ENCODE assay signal across 16 cellular contexts in genomic region chr2:24313744-24314632, GRCh38. TPM values are rescaled to one million over a fixed set of nuclear protein-coding genes. Genes with fewer than 3 reads are reported as not detected.
DNase-seq lines count a peak whose midpoint lies in the region; ATAC-seq and TF ChIP-seq lines count a peak whose summit lies in the region.
"Had no signal": no experiment of that assay in that cellular context is flagged by ENCODE, and none has a peak within 500 bp of the region (broad histone marks: within the 10 kb centered on the region; RNA-seq: fewer than 3 reads in every experiment).

No MANE protein-coding gene starts in this region.

- peaks cover 6% of the 10 kb centered on the region for H3K4me1 ChIP-seq in lower lobe of right lung
- H3K4me1 ChIP-seq: neural progenitor cell had no signal

- TF ChIP-seq CTCF in lower lobe of right lung (IDR thresholded peaks at IDR 0.05): no peak

- no peaks in the 10 kb centered on the region for H3K9me3 Mint-ChIP-seq in activated naive CD4-positive, alpha-beta T cell treated with anti-CD3 and anti-CD28 coated beads, Interleukin-2, amount 50 U/mL, for 24 hours
- H3K9me3 Mint-ChIP-seq in activated naive CD4-positive, alpha-beta T cell treated with anti-CD3 and anti-CD28 coated beads, Interleukin-2, amount 10 ng/mL, durations not matched to agents 7 days and 5 days: no peaks in the 10 kb centered on the region
- H3K9me3 Mint-ChIP-seq in effector memory CD8-positive, alpha-beta T cell: no peaks in the 10 kb centered on the region
- H3K9me3 Mint-ChIP-seq in stimulated activated naive CD8-positive, alpha-beta T cell treated with anti-CD3 and anti-CD28 coated beads, Interleukin-15, amount 100 ng/mL, for 72 hours: no peaks in the 10 kb centered on the region
- H3K9me3 Mint-ChIP-seq: stimulated activated naive B cell treated with anti-CD40 and anti-IgM and Interleukin-4, amounts not matched to agents 10 μg/mL and 1 μg/mL and 100 μg/mL, for 72 hours had no signal

- no peak overlapping the region for H3K4me3 ChIP-seq in lower lobe of right lung
- H3K4me3 ChIP-seq: neural progenitor cell, SK-N-MC had no signal

- no peaks in the 10 kb centered on the region for H3K27me3 Mint-ChIP-seq in activated naive CD4-positive, alpha-beta T cell treated with anti-CD3 and anti-CD28 coated beads, Interleukin-2, amount 50 U/mL, for 24 hours
- H3K27me3 Mint-ChIP-seq in activated naive CD4-positive, alpha-beta T cell treated with anti-CD3 and anti-CD28 coated beads, Interleukin-2, amount 10 ng/mL, durations not matched to agents 7 days and 5 days: no peaks in the 10 kb centered on the region
- no peaks in the 10 kb centered on the region for H3K27me3 Mint-ChIP-seq in effector memory CD8-positive, alpha-beta T cell
- H3K27me3 Mint-ChIP-seq in stimulated activated naive CD8-positive, alpha-beta T cell treated with anti-CD3 and anti-CD28 coated beads, Interleukin-15, amount 100 ng/mL, for 72 hours: no peaks in the 10 kb centered on the region
- H3K27me3 Mint-ChIP-seq: stimulated activated naive B cell treated with anti-CD40 and anti-IgM and Interleukin-4, amounts not matched to agents 10 μg/mL and 1 μg/mL and 100 μg/mL, for 72 hours had no signal

- peak overlapping the region; percentile 17 for H3K27ac Mint-ChIP-seq in activated naive CD4-positive, alpha-beta T cell treated with anti-CD3 and anti-CD28 coated beads, Interleukin-2, amount 50 U/mL, for 24 hours
- H3K27ac Mint-ChIP-seq in activated naive CD4-positive, alpha-beta T cell treated with anti-CD3 and anti-CD28 coated beads, Interleukin-2, amount 10 ng/mL, durations not matched to agents 7 days and 5 days: no peak overlapping the region
- H3K27ac Mint-ChIP-seq in effector memory CD8-positive, alpha-beta T cell: peak overlapping the region; percentile 25 to 74
- no peak overlapping the region for H3K27ac Mint-ChIP-seq in stimulated activated naive CD8-positive, alpha-beta T cell treated with anti-CD3 and anti-CD28 coated beads, Interleukin-15, amount 100 ng/mL, for 72 hours
- H3K27ac Mint-ChIP-seq: neural progenitor cell; stimulated activated naive B cell treated with anti-CD40 and anti-IgM and Interleukin-4, amounts not matched to agents 10 μg/mL and 1 μg/mL and 100 μg/mL, for 72 hours had no signal

- H3K27ac ChIP-seq in lower lobe of right lung: no peak overlapping the region
- H3K27ac ChIP-seq: neural progenitor cell, SK-N-MC had no signal

- no peaks in the 10 kb centered on the region for H3K9me3 ChIP-seq in lower lobe of right lung

- H3K36me3 Mint-ChIP-seq in activated naive CD4-positive, alpha-beta T cell treated with anti-CD3 and anti-CD28 coated beads, Interleukin-2, amount 50 U/mL, for 24 hours: peaks cover 2% of the 10 kb centered on the region
- peaks cover 17% of the 10 kb centered on the region for H3K36me3 Mint-ChIP-seq in activated naive CD4-positive, alpha-beta T cell treated with anti-CD3 and anti-CD28 coated beads, Interleukin-2, amount 10 ng/mL, durations not matched to agents 7 days and 5 days
- peaks cover 54% of the 10 kb centered on the region for H3K36me3 Mint-ChIP-seq in effector memory CD8-positive, alpha-beta T cell (ENCODE audit: insufficient read depth)

- H3K27me3 ChIP-seq in lower lobe of right lung (ENCODE audit: low read depth): no peaks in the 10 kb centered on the region
- H3K27me3 ChIP-seq: neural progenitor cell had no signal

- CTCF ChIA-PET in activated naive CD4-positive, alpha-beta T cell treated with anti-CD3 and anti-CD28 coated beads, Interleukin-2, amount 10 ng/mL, durations not matched to agents 7 days and 5 days (lab: Charles Lee): no interaction called here

- ATAC-seq in effector memory CD8-positive, alpha-beta T cell (replicated peaks): no peak
- ATAC-seq in stimulated activated naive CD8-positive, alpha-beta T cell treated with anti-CD3 and anti-CD28 coated beads, Interleukin-15, amount 100 ng/mL, for 72 hours: peak; percentile 42
- no peak for ATAC-seq in GM19035 (IDR thresholded peaks at IDR 0.05; ENCODE audit: unreplicated experiment)
- no peak for ATAC-seq in lower lobe of right lung

- H3K36me3 ChIP-seq in lower lobe of right lung: peaks cover 33% of the 10 kb centered on the region
- H3K36me3 ChIP-seq: neural progenitor cell had no signal

- intact Hi-C loops in lower lobe of right lung (cut with DNase I): no loop called here

- no peak for DNase-seq in activated naive CD4-positive, alpha-beta T cell treated with anti-CD3 and anti-CD28 coated beads, Interleukin-2, amount 10 ng/mL, durations not matched to agents 7 days and 5 days
- peak; percentile 6 for DNase-seq in HPDE6-E6E7 (ENCODE audit: extremely low spot score)
- no peak for DNase-seq in effector memory CD8-positive, alpha-beta T cell
- no peak for DNase-seq in stimulated activated naive CD8-positive, alpha-beta T cell treated with anti-CD3 and anti-CD28 coated beads, Interleukin-15, amount 100 ng/mL, for 72 hours
- no peak for DNase-seq in NCI-H187 treated with DMSO at 0.1 percent for 48 hours (lab: John Stamatoyannopoulos, UW)
- DNase-seq in lower lobe of right lung: no peak
- DNase-seq: activated CD4-positive, alpha-beta T cell treated with anti-CD3 and anti-CD28 coated beads, Interleukin-2, amount 50 U/mL, for 1 hour; amniotic stem cell; GF-D8; kidney; NCI-H526 treated with DMSO at 0.1 percent for 48 hours; stimulated activated naive B cell treated with anti-CD40 and anti-IgM and Interleukin-4, amounts not matched to agents 10 μg/mL and 1 μg/mL and 100 μg/mL, for 72 hours had no signal

- H3K4me1 Mint-ChIP-seq in activated naive CD4-positive, alpha-beta T cell treated with anti-CD3 and anti-CD28 coated beads, Interleukin-2, amount 50 U/mL, for 24 hours: peaks cover 20% of the 10 kb centered on the region
- H3K4me1 Mint-ChIP-seq in activated naive CD4-positive, alpha-beta T cell treated with anti-CD3 and anti-CD28 coated beads, Interleukin-2, amount 10 ng/mL, durations not matched to agents 7 days and 5 days: peaks cover 5% of the 10 kb centered on the region
- H3K4me1 Mint-ChIP-seq in effector memory CD8-positive, alpha-beta T cell (ENCODE audit: low read depth in 2 of 2): peaks cover 15 to 36% of the 10 kb centered on the region in 2 donors
- H3K4me1 Mint-ChIP-seq in stimulated activated naive CD8-positive, alpha-beta T cell treated with anti-CD3 and anti-CD28 coated beads, Interleukin-15, amount 100 ng/mL, for 72 hours: peaks cover 18% of the 10 kb centered on the region

- H3K4me3 Mint-ChIP-seq in activated naive CD4-positive, alpha-beta T cell treated with anti-CD3 and anti-CD28 coated beads, Interleukin-2, amount 50 U/mL, for 24 hours: no peak overlapping the region
- no peak overlapping the region for H3K4me3 Mint-ChIP-seq in activated naive CD4-positive, alpha-beta T cell treated with anti-CD3 and anti-CD28 coated beads, Interleukin-2, amount 10 ng/mL, durations not matched to agents 7 days and 5 days
- no peak overlapping the region for H3K4me3 Mint-ChIP-seq in effector memory CD8-positive, alpha-beta T cell
- H3K4me3 Mint-ChIP-seq in stimulated activated naive CD8-positive, alpha-beta T cell treated with anti-CD3 and anti-CD28 coated beads, Interleukin-15, amount 100 ng/mL, for 72 hours: no peak overlapping the region
- H3K4me3 Mint-ChIP-seq: neural progenitor cell; stimulated activated naive B cell treated with anti-CD40 and anti-IgM and Interleukin-4, amounts not matched to agents 10 μg/mL and 1 μg/mL and 100 μg/mL, for 72 hours had no signal

RNA-seq across cellular contexts. Expression of gene ITSN2, which starts 46.3 kb away (rescaled TPM):
- 92.8 TPM for total RNA-seq in lower lobe of right lung

Comparison
In these comparisons a context has a peak if more than half of its experiments do, and no peak if none do; other contexts are left out.
1. H3K27ac Mint-ChIP-seq: peak in activated naive CD4-positive, alpha-beta T cell treated with anti-CD3 and anti-CD28 coated beads, Interleukin-2, amount 50 U/mL, for 24 hours (single experiment) and effector memory CD8-positive, alpha-beta T cell (2 of 2); none in activated naive CD4-positive, alpha-beta T cell treated with anti-CD3 and anti-CD28 coated beads, Interleukin-2, amount 10 ng/mL, durations not matched to agents 7 days and 5 days (single experiment) and stimulated activated naive CD8-positive, alpha-beta T cell treated with anti-CD3 and anti-CD28 coated beads, Interleukin-15, amount 100 ng/mL, for 72 hours (0 of 2).